In the genomic region with DNA sequence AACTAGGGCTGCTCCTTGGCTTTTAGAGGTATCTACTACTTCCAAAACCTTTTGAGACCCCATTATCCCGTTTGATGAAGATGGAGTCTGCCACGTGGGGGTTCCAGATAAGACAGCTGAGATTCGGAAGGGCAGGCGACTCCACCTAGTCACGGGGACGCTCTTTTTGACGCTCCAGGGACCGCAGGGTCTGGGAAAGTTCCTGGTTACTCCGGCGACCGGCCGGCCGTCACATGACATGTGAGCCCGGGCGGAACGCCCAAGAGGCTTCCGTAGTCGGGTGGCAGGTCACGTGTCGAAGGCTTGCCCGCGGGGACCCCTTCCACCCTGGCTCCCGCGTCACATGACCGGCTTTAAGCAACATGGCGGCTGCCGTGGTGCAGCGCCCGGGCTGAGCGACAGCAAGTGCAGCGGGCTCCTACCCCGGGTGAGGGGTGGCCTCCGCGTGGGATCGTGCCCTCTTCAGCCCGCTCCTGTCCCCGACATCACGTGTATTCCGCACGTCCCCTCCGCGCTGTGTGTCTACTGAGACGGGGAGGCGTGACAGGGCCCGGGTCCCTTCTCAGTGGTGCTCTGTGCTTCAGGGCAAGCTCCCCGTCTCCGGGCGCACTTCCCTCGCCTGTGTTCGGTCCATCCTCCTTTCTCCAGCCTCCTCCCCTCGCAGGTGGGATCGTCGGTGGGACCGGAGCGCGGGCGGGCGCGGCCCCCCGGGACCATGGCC, we compare ENCODE assay signal across 8 cellular contexts. TPM values are rescaled to one million over a fixed set of nuclear protein-coding genes. Genes with fewer than 3 reads are reported as not detected.
DNase-seq lines count a peak whose midpoint lies in the region; ATAC-seq lines count a peak whose summit lies in the region.

A gene with protein sequence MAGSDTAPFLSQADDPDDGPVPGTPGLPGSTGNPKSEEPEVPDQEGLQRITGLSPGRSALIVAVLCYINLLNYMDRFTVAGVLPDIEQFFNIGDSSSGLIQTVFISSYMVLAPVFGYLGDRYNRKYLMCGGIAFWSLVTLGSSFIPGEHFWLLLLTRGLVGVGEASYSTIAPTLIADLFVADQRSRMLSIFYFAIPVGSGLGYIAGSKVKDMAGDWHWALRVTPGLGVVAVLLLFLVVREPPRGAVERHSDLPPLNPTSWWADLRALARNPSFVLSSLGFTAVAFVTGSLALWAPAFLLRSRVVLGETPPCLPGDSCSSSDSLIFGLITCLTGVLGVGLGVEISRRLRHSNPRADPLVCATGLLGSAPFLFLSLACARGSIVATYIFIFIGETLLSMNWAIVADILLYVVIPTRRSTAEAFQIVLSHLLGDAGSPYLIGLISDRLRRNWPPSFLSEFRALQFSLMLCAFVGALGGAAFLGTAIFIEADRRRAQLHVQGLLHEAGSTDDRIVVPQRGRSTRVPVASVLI (plus strand): TSS at position 342 of the 721 bp plus-strand sequence. CDS start 374 bp downstream, at position 716.

- peak; percentile 82 for ATAC-seq in GM21825 (IDR thresholded peaks at IDR 0.05; ENCODE audit: unreplicated experiment)
- peak; percentile 94 for ATAC-seq in naive B cell (ENCODE audit: low read depth in 2 of 2)
- ATAC-seq in stimulated activated memory B cell treated with anti-CD40 and anti-IgM and Interleukin-4, amounts not matched to agents 10 μg/mL and 1 μg/mL and 100 μg/mL, for 72 hours, result peak; percentile 96

- no peaks in the 10 kb centered on the region for H3K27me3 Mint-ChIP-seq in activated T-helper 1 cell treated with anti-CD3 and anti-CD28 coated beads, Interleukin-12 subunit alpha, Interleukin-12 subunit beta, Interleukin-2, Interleukin-4 antibody, amounts not matched to agents 30 ng/mL and 10 ng/mL and 1 ng/mL, durations not matched to agents 14 hours and 24 hours and 36 hours (ENCODE audit: insufficient read depth)
- no peaks in the 10 kb centered on the region for H3K27me3 Mint-ChIP-seq in naive B cell
- H3K27me3 Mint-ChIP-seq in stimulated activated memory B cell treated with anti-CD40 and anti-IgM and Interleukin-4, amounts not matched to agents 10 μg/mL and 1 μg/mL and 100 μg/mL, for 72 hours, result no peaks in the 10 kb centered on the region

- intact Hi-C loops in activated T-helper 1 cell treated with anti-CD3 and anti-CD28 coated beads, Interleukin-12 subunit alpha, Interleukin-12 subunit beta, Interleukin-2, Interleukin-4 antibody, amounts not matched to agents 30 ng/mL and 10 ng/mL and 1 ng/mL, durations not matched to agents 14 hours and 24 hours and 36 hours (cut with micrococcal nuclease), result loop anchor here (1.0 to 2.0 kb wide), 7 partner anchors 11 to 128 kb away; a partner anchor contains a TSS

- peaks cover 3% of the 10 kb centered on the region for H3K36me3 Mint-ChIP-seq in activated T-helper 1 cell treated with anti-CD3 and anti-CD28 coated beads, Interleukin-12 subunit alpha, Interleukin-12 subunit beta, Interleukin-2, Interleukin-4 antibody, amounts not matched to agents 30 ng/mL and 10 ng/mL and 1 ng/mL, durations not matched to agents 14 hours and 24 hours and 36 hours (ENCODE audit: low read depth)
- H3K36me3 Mint-ChIP-seq in naive B cell, result peaks cover 4 to 8% of the 10 kb centered on the region in 2 donors
- H3K36me3 Mint-ChIP-seq in stimulated activated memory B cell treated with anti-CD40 and anti-IgM and Interleukin-4, amounts not matched to agents 10 μg/mL and 1 μg/mL and 100 μg/mL, for 72 hours, result peaks cover 18% of the 10 kb centered on the region

- H3K4me3 Mint-ChIP-seq in activated T-helper 1 cell treated with anti-CD3 and anti-CD28 coated beads, Interleukin-12 subunit alpha, Interleukin-12 subunit beta, Interleukin-2, Interleukin-4 antibody, amounts not matched to agents 30 ng/mL and 10 ng/mL and 1 ng/mL, durations not matched to agents 14 hours and 24 hours and 36 hours, result peak within 1 kb of the TSS; percentile 95
- H3K4me3 Mint-ChIP-seq in naive B cell, result peak within 1 kb of the TSS; percentile 95 to 100 (median 98)
- peak within 1 kb of the TSS; percentile 92 for H3K4me3 Mint-ChIP-seq in stimulated activated memory B cell treated with anti-CD40 and anti-IgM and Interleukin-4, amounts not matched to agents 10 μg/mL and 1 μg/mL and 100 μg/mL, for 72 hours

- no peaks in the 10 kb centered on the region for H3K9me3 Mint-ChIP-seq in activated T-helper 1 cell treated with anti-CD3 and anti-CD28 coated beads, Interleukin-12 subunit alpha, Interleukin-12 subunit beta, Interleukin-2, Interleukin-4 antibody, amounts not matched to agents 30 ng/mL and 10 ng/mL and 1 ng/mL, durations not matched to agents 14 hours and 24 hours and 36 hours
- no peaks in the 10 kb centered on the region for H3K9me3 Mint-ChIP-seq in naive B cell
- H3K9me3 Mint-ChIP-seq in stimulated activated memory B cell treated with anti-CD40 and anti-IgM and Interleukin-4, amounts not matched to agents 10 μg/mL and 1 μg/mL and 100 μg/mL, for 72 hours, result no peaks in the 10 kb centered on the region

- DNase-seq in DMS53 treated with DMSO at 0.1 percent for 48 hours (lab: John Stamatoyannopoulos, UW; ENCODE audit: unreplicated experiment), result peak; percentile 83
- peak; percentile 56 to 63 for DNase-seq in Kasumi-1 (lab: John Stamatoyannopoulos, UW)
- DNase-seq in RPMI7951 (ENCODE audit: low read depth), result peak; percentile 94
- peak; percentile 91 for DNase-seq in activated T-helper 1 cell treated with anti-CD3 and anti-CD28 coated beads, Interleukin-12 subunit alpha, Interleukin-12 subunit beta, Interleukin-2, Interleukin-4 antibody, amounts not matched to agents 30 ng/mL and 10 ng/mL and 1 ng/mL, durations not matched to agents 14 hours and 24 hours and 36 hours (ENCODE audit: low spot score)
- DNase-seq in fibroblast of gingiva (ENCODE audit: low read depth), result peak; percentile 96
- DNase-seq in naive B cell, result peak; percentile 93

- peak within 1 kb of the TSS; percentile 92 for H3K27ac Mint-ChIP-seq in activated T-helper 1 cell treated with anti-CD3 and anti-CD28 coated beads, Interleukin-12 subunit alpha, Interleukin-12 subunit beta, Interleukin-2, Interleukin-4 antibody, amounts not matched to agents 30 ng/mL and 10 ng/mL and 1 ng/mL, durations not matched to agents 14 hours and 24 hours and 36 hours
- peak within 1 kb of the TSS; percentile 98 to 99 (median 99) for H3K27ac Mint-ChIP-seq in naive B cell
- H3K27ac Mint-ChIP-seq in stimulated activated memory B cell treated with anti-CD40 and anti-IgM and Interleukin-4, amounts not matched to agents 10 μg/mL and 1 μg/mL and 100 μg/mL, for 72 hours, result peak within 1 kb of the TSS; percentile 96

- H3K4me1 Mint-ChIP-seq in activated T-helper 1 cell treated with anti-CD3 and anti-CD28 coated beads, Interleukin-12 subunit alpha, Interleukin-12 subunit beta, Interleukin-2, Interleukin-4 antibody, amounts not matched to agents 30 ng/mL and 10 ng/mL and 1 ng/mL, durations not matched to agents 14 hours and 24 hours and 36 hours (ENCODE audit: low read depth), result peaks cover 24% of the 10 kb centered on the region
- H3K4me1 Mint-ChIP-seq in naive B cell, result peaks cover 28 to 46% (median 38%) of the 10 kb centered on the region in 3 donors
- peaks cover 35% of the 10 kb centered on the region for H3K4me1 Mint-ChIP-seq in stimulated activated memory B cell treated with anti-CD40 and anti-IgM and Interleukin-4, amounts not matched to agents 10 μg/mL and 1 μg/mL and 100 μg/mL, for 72 hours

RNA-seq across cellular contexts. Expression of the gene that starts here (rescaled TPM):
- total RNA-seq in RPMI7951 (2014; rRNA removed; shearing (Covaris generic)), result 23.2 and 24.9 TPM in 2 replicates
- 21.2 and 26.9 TPM in 2 replicates for total RNA-seq in activated T-helper 1 cell treated with anti-CD3 and anti-CD28 coated beads, Interleukin-12 subunit alpha, Interleukin-12 subunit beta, Interleukin-2, Interleukin-4 antibody, amounts not matched to agents 30 ng/mL and 10 ng/mL and 1 ng/mL, durations not matched to agents 14 hours and 24 hours and 36 hours
- 10 to 100 TPM; 11.4 to 29.9 (median 19.0) TPM for polyA plus RNA-seq in naive B cell (ENCODE audit: low read depth in 6 of 6)

Comparison
In these comparisons a context has a peak if more than half of its experiments do, and no peak if none do; other contexts are left out.
1. Peak in every context shown above with its lines: DNase-seq and ATAC-seq.